Comparison of ENCODE assay signal across 8 cellular contexts in genomic region chr17:74212913-74213791, GRCh38. TPM values are rescaled to one million over a fixed set of nuclear protein-coding genes. Genes with fewer than 3 reads are reported as not detected.
DNase-seq lines count a peak whose midpoint lies in the region; ATAC-seq and TF ChIP-seq lines count a peak whose summit lies in the region.

Gene TTYH2, plus strand, starts transcription at chr17:74213571. Its CDS starts 17 bp downstream, at chr17:74213588.

- peak within 1 kb of the TSS in 2 of 3 experiments; percentile 49 to 65; a peak in 2 of 7 replicates for H3K27ac Mint-ChIP-seq in H9
- peak within 1 kb of the TSS; percentile 87 for H3K27ac Mint-ChIP-seq in activated naive CD4-positive, alpha-beta T cell treated with anti-CD3 and anti-CD28 coated beads, Interleukin-2, amount 10 ng/mL, durations not matched to agents 7 days and 5 days

- H3K79me1 ChIP-seq in H9 (ENCODE audit: insufficient read depth, low read depth, low read length, poor library complexity, severe bottlenecking): no peaks in the 10 kb centered on the region

- peak; percentile 83 for ATAC-seq in omental fat pad (ENCODE audit: low FRiP score)

- H4K8ac ChIP-seq in H9 (replicated peaks; ENCODE audit: insufficient read length, low read depth, low read length): no peak within 1 kb of the TSS

- no peak within 1 kb of the TSS for H2BK120ac ChIP-seq in H9 (ENCODE audit: low read depth, low read length, poor library complexity, severe bottlenecking)

- H3K56ac ChIP-seq in H9 (ENCODE audit: insufficient read length, low read depth, low read length): no peak within 1 kb of the TSS

- no peak within 1 kb of the TSS for H4K91ac ChIP-seq in H9 (ENCODE audit: insufficient read length, low read depth, low read length)

- peaks cover 5% of the 10 kb centered on the region; the same call in 1 of the 2 replicates for H3K36me3 ChIP-seq in MM.1S (replicated peaks; ENCODE audit: insufficient read depth, low read length)
- H3K36me3 ChIP-seq in SK-N-MC (ENCODE audit: insufficient read depth, low read length): peaks cover 35% of the 10 kb centered on the region
- H3K36me3 ChIP-seq in thymus (ENCODE audit: control insufficient read depth, insufficient read depth): peaks cover 21% of the 10 kb centered on the region

- H3K9me3 ChIP-seq in H9 (ENCODE audit: control insufficient read depth, low read depth, low read length): no peaks in the 10 kb centered on the region
- no peaks in the 10 kb centered on the region for H3K9me3 ChIP-seq in MM.1S (replicated peaks; ENCODE audit: insufficient read depth, low read length)
- no peaks in the 10 kb centered on the region for H3K9me3 ChIP-seq in SK-N-MC (ENCODE audit: low read depth, low read length)
- no peaks in the 10 kb centered on the region for H3K9me3 ChIP-seq in thymus (ENCODE audit: control insufficient read depth)

- H3K4me3 Mint-ChIP-seq in H9: peak within 1 kb of the TSS; percentile 64 to 83
- H3K4me3 Mint-ChIP-seq in activated naive CD4-positive, alpha-beta T cell treated with anti-CD3 and anti-CD28 coated beads, Interleukin-2, amount 10 ng/mL, durations not matched to agents 7 days and 5 days: peak within 1 kb of the TSS; percentile 82

- peaks cover 47% of the 10 kb centered on the region for H3F3A ChIP-seq in MM.1S (ENCODE audit: insufficient read depth, low read length)

- H2BK20ac ChIP-seq in H9 (ENCODE audit: low read depth, low read length, poor library complexity, severe bottlenecking): no peak within 1 kb of the TSS

- no peak within 1 kb of the TSS for H2BK5ac ChIP-seq in H9 (ENCODE audit: insufficient read length, low read length)

- H3K4me3 ChIP-seq in MM.1S (ENCODE audit: low read length) (peak within 1 kb of the TSS; percentile 63), SK-N-MC (peak within 1 kb of the TSS; percentile 83), thymus (ENCODE audit: low read length) (peak within 1 kb of the TSS; percentile 51)

- H3K23me2 ChIP-seq in H9 (ENCODE audit: insufficient read length, low read depth, low read length, poor library complexity, severe bottlenecking): peaks cover 19% of the 10 kb centered on the region

- H3K36me3 Mint-ChIP-seq in H9 (ENCODE audit: insufficient read depth in 1 of 3, low read depth in 3 of 3): peaks cover 8 to 28% (median 25%) of the 10 kb centered on the region in 3 experiments
- H3K36me3 Mint-ChIP-seq in activated naive CD4-positive, alpha-beta T cell treated with anti-CD3 and anti-CD28 coated beads, Interleukin-2, amount 10 ng/mL, durations not matched to agents 7 days and 5 days: peaks cover 39% of the 10 kb centered on the region

- no CpG with 5 or more reads among the region's 62 CpGs for WGBS in H9 (ENCODE audit: extremely low coverage, insufficient read length, low lambda C conversion rate)
- WGBS in thymus: under 1% methylated on average over 62 of the region's 62 CpGs

- H3K23ac ChIP-seq in H9 (ENCODE audit: insufficient read length, low read depth, low read length): no peak within 1 kb of the TSS

- H4K5ac ChIP-seq in H9 (ENCODE audit: insufficient read length, low read depth, low read length): no peak within 1 kb of the TSS

- H4K20me1 ChIP-seq in H9 (ENCODE audit: control insufficient read depth, insufficient read depth, insufficient read length) (no peaks in the 10 kb centered on the region), MM.1S (ENCODE audit: insufficient read depth, low read length) (peaks cover 29% of the 10 kb centered on the region)

- H3K4me1 ChIP-seq in H9 (ENCODE audit: insufficient read depth, low read length): peaks cover 8% of the 10 kb centered on the region; the same call in 1 of the 2 replicates
- H3K4me1 ChIP-seq in MM.1S (ENCODE audit: low read length): peaks cover 10% of the 10 kb centered on the region; the same call in 1 of the 2 replicates
- H3K4me1 ChIP-seq in thymus (ENCODE audit: control insufficient read depth, insufficient read depth, low read length): peaks cover 17% of the 10 kb centered on the region

- H3K4me2 ChIP-seq in H9 (ENCODE audit: insufficient read depth, insufficient read length, low read length) (peak within 1 kb of the TSS; percentile 88), MM.1S (ENCODE audit: low read depth, low read length) (peak within 1 kb of the TSS; percentile 97)

- H3K14ac ChIP-seq in H9 (ENCODE audit: insufficient read depth, low read length): 0 out of 2 replicates have a peak within 1 kb of the TSS, but pooled peaks have one; percentile 4

- no peak within 1 kb of the TSS for H2BK12ac ChIP-seq in H9 (ENCODE audit: insufficient read length, low read depth, low read length)

- peak; percentile 54 for TF ChIP-seq CTCF in H9 (conservative IDR thresholded peaks at IDR 0.05)
- TF ChIP-seq CTCF in MM.1S (IDR thresholded peaks at IDR 0.05; ENCODE audit: low read length): peak; percentile 47
- TF ChIP-seq CTCF in omental fat pad (IDR thresholded peaks at IDR 0.05): no peak

- peaks cover 56% of the 10 kb centered on the region for H3K27me3 Mint-ChIP-seq in H9 (ENCODE audit: low read depth)
- peaks cover 38% of the 10 kb centered on the region for H3K27me3 Mint-ChIP-seq in activated naive CD4-positive, alpha-beta T cell treated with anti-CD3 and anti-CD28 coated beads, Interleukin-2, amount 10 ng/mL, durations not matched to agents 7 days and 5 days

- no peak within 1 kb of the TSS for H2AK5ac ChIP-seq in H9 (ENCODE audit: insufficient read length, low read length)

- H2AFZ ChIP-seq in H9 (ENCODE audit: low read length) (peak within 1 kb of the TSS; percentile 18), MM.1S (ENCODE audit: low read length) (peak within 1 kb of the TSS; percentile 82)

- no peak within 1 kb of the TSS for H2BK15ac ChIP-seq in H9 (ENCODE audit: low read depth, low read length)

- H3K27me3 ChIP-seq in H9 (ENCODE audit: insufficient read depth, low read length) (peaks cover 3% of the 10 kb centered on the region; the same call in 1 of the 2 replicates), MM.1S (replicated peaks; ENCODE audit: insufficient read depth, low read length) (peaks cover 14% of the 10 kb centered on the region), thymus (ENCODE audit: control insufficient read depth, insufficient read depth) (peaks cover 18% of the 10 kb centered on the region)

- no peaks in the 10 kb centered on the region for H3K9me2 ChIP-seq in MM.1S (replicated peaks; ENCODE audit: insufficient read depth, low read length)

- H3K4ac ChIP-seq in H9 (ENCODE audit: low read depth, low read length): no peak within 1 kb of the TSS

- DNase-seq in GDM1 (lab: John Stamatoyannopoulos, UW): peak; percentile 72
- DNase-seq in H9: peak; percentile 94
- peak; percentile 87 for DNase-seq in MM.1S
- no peak for DNase-seq in SK-N-MC (ENCODE audit: low read depth, low spot score)
- peak; percentile 87 for DNase-seq in activated naive CD4-positive, alpha-beta T cell treated with anti-CD3 and anti-CD28 coated beads, Interleukin-2, amount 10 ng/mL, durations not matched to agents 7 days and 5 days
- peak; percentile 97 for DNase-seq in globus pallidus (ENCODE audit: low spot score)
- peak; percentile 69 for DNase-seq in omental fat pad (ENCODE audit: low spot score)

- H3K79me2 ChIP-seq in H9 (ENCODE audit: insufficient read depth, low read length): no peaks in the 10 kb centered on the region
- peaks cover 7% of the 10 kb centered on the region for H3K79me2 ChIP-seq in MM.1S (ENCODE audit: low read length)

- peaks cover 46 to 60% of the 10 kb centered on the region in 2 experiments for H3K4me1 Mint-ChIP-seq in H9
- peaks cover 76% of the 10 kb centered on the region for H3K4me1 Mint-ChIP-seq in activated naive CD4-positive, alpha-beta T cell treated with anti-CD3 and anti-CD28 coated beads, Interleukin-2, amount 10 ng/mL, durations not matched to agents 7 days and 5 days

- no peak within 1 kb of the TSS for H3K27ac ChIP-seq in H9 (ENCODE audit: insufficient read length, low read depth, low read length)
- peak within 1 kb of the TSS; percentile 62; the same call in 1 of the 2 replicates for H3K27ac ChIP-seq in MM.1S (ENCODE audit: low read length)
- H3K27ac ChIP-seq in SK-N-MC: peak within 1 kb of the TSS; percentile 66
- H3K27ac ChIP-seq in thymus (ENCODE audit: low read depth): peak within 1 kb of the TSS; percentile 70

- H3K9me3 Mint-ChIP-seq in H9: no peaks in the 10 kb centered on the region
- no peaks in the 10 kb centered on the region for H3K9me3 Mint-ChIP-seq in activated naive CD4-positive, alpha-beta T cell treated with anti-CD3 and anti-CD28 coated beads, Interleukin-2, amount 10 ng/mL, durations not matched to agents 7 days and 5 days

- H3K9ac ChIP-seq in H9 (ENCODE audit: extremely low read depth, insufficient read length, low read length): peak within 1 kb of the TSS; percentile 4
- peak within 1 kb of the TSS; percentile 34; the same call in 1 of the 2 replicates for H3K9ac ChIP-seq in MM.1S (ENCODE audit: low read length)
- H3K9ac ChIP-seq in SK-N-MC (ENCODE audit: insufficient read length): peak within 1 kb of the TSS; percentile 73

- H3K18ac ChIP-seq in H9 (ENCODE audit: insufficient read length, low read depth, low read length): no peak within 1 kb of the TSS

- CTCF ChIA-PET in activated naive CD4-positive, alpha-beta T cell treated with anti-CD3 and anti-CD28 coated beads, Interleukin-2, amount 10 ng/mL, durations not matched to agents 7 days and 5 days (lab: Charles Lee): interaction anchor here (0.7 to 1.4 kb wide), 7 partner anchors 9 to 148 kb away, joined by 3 to 16 read pairs (median 4); partner anchors contain the start of gene BTBD17

- no peak within 1 kb of the TSS for H3T11ph ChIP-seq in H9 (ENCODE audit: low read length)

RNA-seq across cellular contexts. Expression of gene TTYH2, which starts in this region (rescaled TPM):
- 1.6 and 3.2 TPM in 2 replicates for total RNA-seq in H9 (2021)
- 1 to 10 TPM; 5.9 to 9.0 (median 7.9) TPM for total RNA-seq in omental fat pad
- polyA plus RNA-seq in thymus: 4.9 TPM

Comparison
In these comparisons a context has a peak if more than half of its experiments do, and no peak if none do; other contexts are left out.
1. H3K9ac ChIP-seq: peak in every context shown above with its lines; median percentile 73 in SK-N-MC; 34 in MM.1S; 4 in H9.
2. CTCF ChIP-seq: peak in H9 (single experiment) and MM.1S (single experiment); none in omental fat pad (0 of 3).
3. Peak in every context shown above with its lines, with median percentiles within 50 percentile points of each other: H3K4me3 ChIP-seq.